ENCODE assay signal across 18 cellular contexts in the genomic region with DNA sequence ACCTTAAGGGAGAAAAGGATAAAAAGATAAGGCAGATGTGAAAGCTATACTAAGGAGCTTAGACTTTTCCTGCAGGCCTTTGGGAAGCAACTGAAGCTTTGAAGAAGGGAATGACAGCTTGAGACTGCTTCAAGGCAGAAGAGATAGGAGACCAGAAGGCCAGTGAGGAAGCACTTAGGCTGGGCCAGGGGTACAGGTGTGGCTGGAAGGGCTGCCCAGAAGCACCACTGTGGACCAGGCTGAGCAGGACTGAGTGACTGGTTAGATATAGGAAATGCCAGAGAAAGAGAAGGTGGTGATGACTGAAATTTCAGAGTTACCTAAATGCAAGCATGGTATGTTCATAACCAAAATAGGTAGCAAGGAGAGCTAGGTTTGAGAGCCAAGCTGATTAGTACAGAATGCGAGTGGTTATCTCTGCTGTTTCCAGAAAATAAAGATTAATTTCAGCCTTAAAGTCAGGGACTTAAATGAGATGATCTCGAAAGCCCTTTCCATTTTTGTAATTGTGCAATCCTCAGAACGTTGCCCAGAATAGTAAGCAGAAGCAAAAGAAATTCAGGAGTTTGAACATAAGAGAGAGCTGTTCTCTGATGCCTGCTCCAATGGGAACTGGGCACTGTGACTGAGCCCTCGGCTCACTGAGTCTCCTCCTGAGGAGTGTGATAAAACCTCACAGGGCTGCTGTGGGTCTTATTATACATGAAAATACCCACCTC. TPM values are rescaled to one million over a fixed set of nuclear protein-coding genes. Genes with fewer than 3 reads are reported as not detected.
A peak's percentile ranks its signal among the peaks of the same experiment; 100 is the strongest.
DNase-seq lines count a peak whose midpoint lies in the region; ATAC-seq and TF ChIP-seq lines count a peak whose summit lies in the region.
"Had no signal": no experiment of that assay in that cellular context is flagged by ENCODE, and none has a peak within 500 bp of the region (broad histone marks: within the 10 kb centered on the region; RNA-seq: fewer than 3 reads in every experiment).

No MANE protein-coding gene starts in this region.

- ATAC-seq in Panc1 (0 out of 2 replicates have a peak, but pooled peaks have one; percentile 41), psoas muscle (peak in 3 of 4 donors; percentile 36 to 74 (median 48))
- ATAC-seq: activated CD8-positive, alpha-beta T cell treated with anti-CD3 and anti-CD28 coated beads, Interleukin-2, amount 10 ng/mL, durations not matched to agents 7 days and 5 days; activated T-helper 17 cell treated with anti-CD3 and anti-CD28 coated beads, Interleukin-2, amount 50 U/mL, for 72 hours had no signal

- H3K36me3 ChIP-seq in GM23248 (ENCODE audit: low read depth): no peaks in the 10 kb centered on the region
- H3K36me3 ChIP-seq in Panc1 (ENCODE audit: control insufficient read depth, insufficient read depth, low read length): no peaks in the 10 kb centered on the region; the same call in 1 of the 2 replicates
- H3K36me3 ChIP-seq in psoas muscle (ENCODE audit: insufficient read depth in 1 of 2, low read depth in 1 of 2): no peaks in the 10 kb centered on the region
- H3K36me3 ChIP-seq: Peyer's patch, tibial artery had no signal

- intact Hi-C loops in Panc1 (cut with micrococcal nuclease; ENCODE audit: unreplicated experiment): no loop called here
- intact Hi-C loops in psoas muscle (cut with DNase I): no loop called here

- no peaks in the 10 kb centered on the region for H3K27me3 ChIP-seq in GM23248 (replicated peaks; ENCODE audit: insufficient read depth)
- no peaks in the 10 kb centered on the region for H3K27me3 ChIP-seq in Panc1 (ENCODE audit: control insufficient read depth, insufficient read depth, low read length)
- no peaks in the 10 kb centered on the region for H3K27me3 ChIP-seq in psoas muscle (ENCODE audit: insufficient read depth in 3 of 3, low read length in 2 of 3)
- H3K27me3 ChIP-seq: Peyer's patch, tibial artery had no signal

- no peak overlapping the region for H2AFZ ChIP-seq in GM23248

- H3K9me3 ChIP-seq in GM23248 (ENCODE audit: low read depth) (no peaks in the 10 kb centered on the region), Panc1 (ENCODE audit: control insufficient read depth, insufficient read depth, low read depth, low read length) (no peaks in the 10 kb centered on the region), psoas muscle (no peaks in the 10 kb centered on the region)
- H3K9me3 ChIP-seq: Peyer's patch, tibial artery had no signal

- WGBS in GM23248 (ENCODE audit: low coverage in 1 of 2, low lambda C conversion rate in 2 of 2, missing lambda C conversion rate in 2 of 2), 2 experiments: 38 to 40% methylated on average over 4 of the region's 4 CpGs
- WGBS in psoas muscle, 3 donors: 14 to 37% (median 19%) methylated on average over 4 of the region's 4 CpGs

- H3K9me2 ChIP-seq in GM23248 (ENCODE audit: insufficient read depth): no peaks in the 10 kb centered on the region

- BruUV-seq in Panc1 (replicated peaks; lab: Mats Ljungman, UMichigan): no TSS peak

- POLR2A ChIA-PET in Panc1 (lab: Charles Lee): no interaction called here

- in situ Hi-C loops in GM23248 (cut with MboI): no loop called here
- in situ Hi-C loops in Panc1 (cut with HindIII; ENCODE audit: low pct_unique_long_range_greater_than_20kb, low sequenced_read_pairs): no loop called here

- H3K9ac ChIP-seq in GM23248: no peak overlapping the region

- H3K27ac ChIP-seq in GM23248: peak overlapping the region; percentile 21
- peak overlapping the region; percentile 44 for H3K27ac ChIP-seq in Panc1 (ENCODE audit: low read length)
- H3K27ac ChIP-seq in psoas muscle: peak overlapping the region; percentile 12
- H3K27ac ChIP-seq: C4-2B, Peyer's patch, skin epidermis, tibial artery had no signal

- H3K4me1 ChIP-seq in GM23248 (ENCODE audit: insufficient read depth) (peaks cover 12% of the 10 kb centered on the region), Panc1 (ENCODE audit: control insufficient read depth, insufficient read depth, low read length) (peaks cover 43% of the 10 kb centered on the region), psoas muscle (peaks cover 36% of the 10 kb centered on the region)
- H3K4me1 ChIP-seq: Peyer's patch had no signal

- H3K4me2 ChIP-seq in GM23248 (ENCODE audit: unreplicated experiment): no peak overlapping the region

- CTCF ChIA-PET in Panc1 (lab: Charles Lee): no interaction called here

- H3K4me3 ChIP-seq in GM23248: no peak overlapping the region
- no peak overlapping the region for H3K4me3 ChIP-seq in Panc1 (ENCODE audit: low read depth in 2 of 2, low read length in 2 of 2)
- H3K4me3 ChIP-seq in psoas muscle: no peak overlapping the region
- H3K4me3 ChIP-seq: Peyer's patch, skin epidermis, tibial artery had no signal

- DNase-seq in GM23248: peak; percentile 43
- DNase-seq in Panc1 (ENCODE audit: low read depth, low spot score): no peak
- peak; percentile 45 for DNase-seq in iris pigment epithelial cell (ENCODE audit: low read depth)
- no peak for DNase-seq in psoas muscle
- no peak for DNase-seq in SKM-1 treated with dmso at 0.1 percent for 144 hours (lab: John Stamatoyannopoulos, UW; ENCODE audit: unreplicated experiment)
- DNase-seq in NCI-H1105 treated with DMSO at 0.1 percent for 48 hours (lab: John Stamatoyannopoulos, UW): no peak
- DNase-seq in AG08395 (ENCODE audit: low spot score): no peak
- DNase-seq: activated CD8-positive, alpha-beta T cell treated with anti-CD3 and anti-CD28 coated beads, Interleukin-2, amount 10 ng/mL, durations not matched to agents 7 days and 5 days; anterior cingulate cortex; DMS79 treated with DMSO at 0.1 percent for 48 hours; NCI-H524 treated with DMSO at 0.1 percent for 48 hours; nucleus accumbens; Peyer's patch; tibial artery had no signal

- TF ChIP-seq CTCF in Panc1 (IDR thresholded peaks at IDR 0.05) (no peak), psoas muscle (IDR thresholded peaks at IDR 0.05) (no peak)

- 0 out of 2 replicates have a peak, but pooled peaks cover 8% of the 10 kb centered on the region for H3F3A ChIP-seq in GM23248 (ENCODE audit: insufficient read depth)

- H4K20me1 ChIP-seq in GM23248 (ENCODE audit: insufficient read depth): no peaks in the 10 kb centered on the region

- peaks cover 39% of the 10 kb centered on the region for H3K79me2 ChIP-seq in GM23248 (ENCODE audit: insufficient read depth)

RNA-seq across cellular contexts. Expression of a gene that starts 54.9 kb away (rescaled TPM):
- total RNA-seq in GM23248 (2014; rRNA removed; shearing (Covaris generic)): 62.3 and 68.8 TPM in 2 replicates
- polyA plus RNA-seq in GM23248 (2016; fragmentation: Nextera tagmentation; extraction: Ambion mirVana) (25.3 and 27.6 TPM in 2 replicates), psoas muscle (10 to 100 TPM in 2 of 3 donors, 1 to 10 TPM in 1; 5.9 to 50.3 (median 11.0) TPM)
- total RNA-seq in Panc1 (2021; ENCODE audit: unreplicated experiment) (103 TPM), psoas muscle (10 to 100 TPM; 17.8 to 84.1 (median 29.3) TPM)
- 33.7 TPM for polyA plus RNA-seq in Panc1 (2012; ENCODE audit: insufficient read length)
- total RNA-seq: activated CD8-positive, alpha-beta T cell treated with anti-CD3 and anti-CD28 coated beads, Interleukin-2, amount 10 ng/mL, durations not matched to agents 7 days and 5 days had no signal
- polyA plus RNA-seq: IgD-negative memory B cell had no signal

Comparison
In these comparisons a context has a peak if more than half of its experiments do, and no peak if none do; other contexts are left out.
1. DNase-seq: peak in GM23248 (single experiment) and iris pigment epithelial cell (single experiment); none in Panc1 (single experiment), psoas muscle (0 of 2), SKM-1 treated with dmso at 0.1 percent for 144 hours (single experiment), NCI-H1105 treated with DMSO at 0.1 percent for 48 hours (single experiment) and AG08395 (single experiment).
2. Peak in every context shown above with its lines, with median percentiles within 50 percentile points of each other: H3K27ac ChIP-seq.